18 cellular contexts compared by ENCODE assay signal in genomic region chr2:171046056-171046560, GRCh38.
"Had no signal": no experiment of that assay in that cellular context is flagged by ENCODE, and none has a peak within 500 bp of the region (broad histone marks: within the 10 kb centered on the region; RNA-seq: fewer than 3 reads in every experiment).

No MANE protein-coding gene starts in this region.

- H3K27me3 Mint-ChIP-seq: activated B cell treated with CpG ODN at 0.5 μM for 24 hours; activated CD4-positive, alpha-beta memory T cell treated with anti-CD3 and anti-CD28 coated beads for 36 hours; progenitor cell of endocrine pancreas; stimulated activated naive CD8-positive, alpha-beta T cell treated with anti-CD3 and anti-CD28 coated beads, Interleukin-15, Interleukin-2, amounts not matched to agents 100 ng/mL and 50 ng/mL, for 24 hours had no signal

- H3K9me3 ChIP-seq: body of pancreas, colonic mucosa, heart left ventricle, right atrium auricular region, upper lobe of left lung had no signal

- H3K36me3 ChIP-seq: colonic mucosa had no signal

- DNase-seq: activated B cell treated with CpG ODN at 0.5 μM for 24 hours; activated CD4-positive, alpha-beta memory T cell treated with anti-CD3 and anti-CD28 coated beads for 36 hours; activated CD4-positive, alpha-beta T cell treated with anti-CD3 and anti-CD28 coated beads for 4 hours; activated gamma-delta T cell treated with Interleukin-2 at 50 U/mL for 16 hours; activated T-cell treated with anti-CD3 and anti-CD28 coated beads for 4 hours; body of pancreas; caudate nucleus; colonic mucosa; heart left ventricle; kidney glomerular epithelial cell; nephron progenitor cell; occipital lobe; upper lobe of left lung had no signal

- H3K4me3 ChIP-seq: body of pancreas, colonic mucosa, heart left ventricle, right atrium auricular region, upper lobe of left lung had no signal

- H3K4me3 Mint-ChIP-seq: activated B cell treated with CpG ODN at 0.5 μM for 24 hours; activated CD4-positive, alpha-beta memory T cell treated with anti-CD3 and anti-CD28 coated beads for 36 hours; activated T-helper 1 cell treated with anti-CD3 and anti-CD28 coated beads, Interleukin-12 subunit alpha, Interleukin-12 subunit beta, Interleukin-2, Interleukin-4 antibody, amounts not matched to agents 30 ng/mL and 10 ng/mL and 1 ng/mL, durations not matched to agents 14 hours and 24 hours and 36 hours; nephron progenitor cell; stimulated activated naive CD8-positive, alpha-beta T cell treated with anti-CD3 and anti-CD28 coated beads, Interleukin-15, Interleukin-2, amounts not matched to agents 100 ng/mL and 50 ng/mL, for 24 hours had no signal

- H3K27me3 ChIP-seq: body of pancreas, colonic mucosa, heart left ventricle, right atrium auricular region, upper lobe of left lung had no signal

- H3K4me1 ChIP-seq: body of pancreas, colonic mucosa, heart left ventricle, right atrium auricular region, upper lobe of left lung had no signal

- H3K27ac ChIP-seq: body of pancreas, colonic mucosa, heart left ventricle, right atrium auricular region, upper lobe of left lung had no signal

- H3K4me1 Mint-ChIP-seq: nephron progenitor cell had no signal

- H3K27ac Mint-ChIP-seq: activated B cell treated with CpG ODN at 0.5 μM for 24 hours; activated CD4-positive, alpha-beta memory T cell treated with anti-CD3 and anti-CD28 coated beads for 36 hours; activated naive CD4-positive, alpha-beta T cell treated with anti-CD3 and anti-CD28 coated beads, Interleukin-2, amount 50 U/mL, for 72 hours; activated T-helper 1 cell treated with anti-CD3 and anti-CD28 coated beads, Interleukin-12 subunit alpha, Interleukin-12 subunit beta, Interleukin-2, Interleukin-4 antibody, amounts not matched to agents 30 ng/mL and 10 ng/mL and 1 ng/mL, durations not matched to agents 14 hours and 24 hours and 36 hours; nephron progenitor cell; progenitor cell of endocrine pancreas; stimulated activated naive CD8-positive, alpha-beta T cell treated with anti-CD3 and anti-CD28 coated beads, Interleukin-15, Interleukin-2, amounts not matched to agents 100 ng/mL and 50 ng/mL, for 24 hours had no signal

- ATAC-seq: activated naive CD4-positive, alpha-beta T cell treated with anti-CD3 and anti-CD28 coated beads, Interleukin-2, amount 50 U/mL, for 72 hours; body of pancreas; heart left ventricle had no signal

- H3K9me3 Mint-ChIP-seq: activated B cell treated with CpG ODN at 0.5 μM for 24 hours; activated CD4-positive, alpha-beta memory T cell treated with anti-CD3 and anti-CD28 coated beads for 36 hours; activated T-helper 1 cell treated with anti-CD3 and anti-CD28 coated beads, Interleukin-12 subunit alpha, Interleukin-12 subunit beta, Interleukin-2, Interleukin-4 antibody, amounts not matched to agents 30 ng/mL and 10 ng/mL and 1 ng/mL, durations not matched to agents 14 hours and 24 hours and 36 hours; nephron progenitor cell; stimulated activated naive CD8-positive, alpha-beta T cell treated with anti-CD3 and anti-CD28 coated beads, Interleukin-15, Interleukin-2, amounts not matched to agents 100 ng/mL and 50 ng/mL, for 24 hours had no signal
